In the genomic region with DNA sequence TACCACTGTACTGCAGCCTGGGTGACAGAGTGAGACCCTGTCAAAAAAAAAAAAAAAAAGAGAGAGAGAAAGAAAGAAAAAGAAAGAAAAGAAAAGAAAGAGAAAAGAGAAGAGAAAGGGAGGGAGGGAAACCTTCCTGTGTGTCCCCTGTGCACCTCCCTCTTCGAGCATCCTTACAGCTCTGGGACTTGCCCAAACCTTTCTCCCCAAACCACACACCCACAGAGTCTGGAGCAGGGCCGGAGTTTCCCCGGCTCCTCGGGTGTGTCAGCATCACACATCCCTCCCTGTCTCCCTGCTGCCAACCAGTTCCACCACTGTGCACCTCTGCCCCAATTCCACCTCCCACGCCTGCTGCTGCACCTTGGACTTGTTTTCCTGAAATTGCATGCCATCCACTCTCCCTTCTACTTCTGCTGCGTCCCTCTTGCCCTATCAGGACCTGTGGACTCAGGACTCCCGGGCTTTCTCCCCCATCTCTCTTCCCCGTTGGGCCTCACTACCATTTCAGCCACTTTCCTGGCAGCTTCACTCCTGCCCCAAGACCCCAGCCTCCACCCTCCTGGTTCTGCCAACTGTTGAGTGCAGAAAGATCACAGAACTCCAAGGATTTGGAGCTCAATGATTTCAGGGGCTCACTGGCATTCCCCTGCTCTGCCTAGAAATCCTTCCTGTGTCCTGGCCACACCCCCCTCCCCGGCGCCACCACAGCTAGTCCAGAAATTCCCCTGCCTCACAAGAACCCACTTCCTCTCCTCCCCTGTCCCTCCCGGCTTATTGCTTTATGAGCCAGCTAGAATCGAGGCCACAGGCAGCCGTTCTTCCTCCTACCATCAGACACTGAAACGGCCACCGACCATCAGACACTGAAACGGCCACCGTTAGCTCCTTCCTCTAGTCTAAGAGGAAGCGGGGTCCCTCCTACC, we compare ENCODE assay signal across 8 cellular contexts. TPM values are rescaled to one million over a fixed set of nuclear protein-coding genes. Genes with fewer than 3 reads are reported as not detected.
DNase-seq lines count a peak whose midpoint lies in the region; ATAC-seq and FAIRE-seq lines count a peak whose summit lies in the region.

No MANE protein-coding gene starts in this region.

- no peak overlapping the region for H3K4me3 ChIP-seq in small intestine (ENCODE audit: low read depth in 1 of 2, low read length in 2 of 2)

- CTCF ChIA-PET in activated CD4-positive, alpha-beta T cell treated with anti-CD3 and anti-CD28 coated beads, Interleukin-2, amount 10 ng/mL, durations not matched to agents 7 days and 5 days (lab: Charles Lee) = interaction anchor here (0.5 to 6.2 kb wide), 14 partner anchors 9 to 401 kb away, joined by 3 to 31 read pairs (median 4); no protein-coding TSS in a partner anchor

- H3K9me3 Mint-ChIP-seq in activated CD4-positive, alpha-beta T cell treated with anti-CD3 and anti-CD28 coated beads, Interleukin-2, amount 10 ng/mL, durations not matched to agents 7 days and 5 days = no peaks in the 10 kb centered on the region

- peaks cover 10 to 14% of the 10 kb centered on the region in 2 donors for H3K4me1 ChIP-seq in small intestine (ENCODE audit: control insufficient read depth in 2 of 2, insufficient read depth in 1 of 2, low read depth in 1 of 2, low read length in 1 of 2)

- H3K36me3 Mint-ChIP-seq in activated CD4-positive, alpha-beta T cell treated with anti-CD3 and anti-CD28 coated beads, Interleukin-2, amount 10 ng/mL, durations not matched to agents 7 days and 5 days (ENCODE audit: low read depth) = peaks cover 3% of the 10 kb centered on the region

- WGBS in small intestine, 3 donors = 7 to 21% (median 12%) methylated on average over 17 to 18 of the region's 18 CpGs

- no peaks in the 10 kb centered on the region for H3K9me3 ChIP-seq in small intestine (ENCODE audit: control insufficient read depth, low read depth)

- H3K27me3 ChIP-seq in small intestine (ENCODE audit: control insufficient read depth in 2 of 2, insufficient read depth in 2 of 2, low read length in 2 of 2) = no peaks in the 10 kb centered on the region

- H3K36me3 ChIP-seq in small intestine (ENCODE audit: control insufficient read depth in 2 of 2, insufficient read depth in 2 of 2, low read length in 2 of 2) = no peaks in the 10 kb centered on the region

- ATAC-seq in GM18502 (IDR thresholded peaks at IDR 0.05; ENCODE audit: poor library complexity, unreplicated experiment) (no peak), GM21717 (IDR thresholded peaks at IDR 0.05; ENCODE audit: unreplicated experiment) (no peak)

- no peak overlapping the region for H3K4me3 Mint-ChIP-seq in activated CD4-positive, alpha-beta T cell treated with anti-CD3 and anti-CD28 coated beads, Interleukin-2, amount 10 ng/mL, durations not matched to agents 7 days and 5 days

- POLR2A ChIA-PET in activated CD4-positive, alpha-beta T cell treated with anti-CD3 and anti-CD28 coated beads, Interleukin-2, amount 10 ng/mL, durations not matched to agents 7 days and 5 days (lab: Charles Lee) = interaction anchor here (0.6 to 1.1 kb wide), 3 partner anchors 13 to 94 kb away, joined by 3 to 5 read pairs (median 3); no protein-coding TSS in a partner anchor

- FAIRE-seq in small intestine (lab: Jason Lieb, UNC) = no peak

- peaks cover 20% of the 10 kb centered on the region for H3K4me1 Mint-ChIP-seq in activated CD4-positive, alpha-beta T cell treated with anti-CD3 and anti-CD28 coated beads, Interleukin-2, amount 10 ng/mL, durations not matched to agents 7 days and 5 days

- peak overlapping the region; percentile 65 for H3K27ac Mint-ChIP-seq in activated CD4-positive, alpha-beta T cell treated with anti-CD3 and anti-CD28 coated beads, Interleukin-2, amount 10 ng/mL, durations not matched to agents 7 days and 5 days

- peak overlapping the region; percentile 89 for H3K27ac ChIP-seq in small intestine (ENCODE audit: low read depth in 1 of 2, low read length in 1 of 2)

- no peaks in the 10 kb centered on the region for H3K27me3 Mint-ChIP-seq in activated CD4-positive, alpha-beta T cell treated with anti-CD3 and anti-CD28 coated beads, Interleukin-2, amount 10 ng/mL, durations not matched to agents 7 days and 5 days

- peak; percentile 85 for DNase-seq in CD1c-positive myeloid dendritic cell (ENCODE audit: extremely low spot score)
- peak; percentile 60 for DNase-seq in HPDE6-E6E7 (ENCODE audit: extremely low spot score)
- DNase-seq in activated CD4-positive, alpha-beta T cell treated with anti-CD3 and anti-CD28 coated beads, Interleukin-2, amount 10 ng/mL, durations not matched to agents 7 days and 5 days = peak; percentile 21
- peak; percentile 86 for DNase-seq in glomerular visceral epithelial cell (ENCODE audit: extremely low spot score)
- DNase-seq in small intestine = peak; percentile 96
- no peak for DNase-seq in SW 1271 (lab: John Stamatoyannopoulos, UW)

RNA-seq across cellular contexts. Expression of gene CDK3, which starts 3.7 kb away (rescaled TPM):
- 1 to 10 TPM; 6.9 to 7.1 TPM for total RNA-seq in activated CD4-positive, alpha-beta T cell treated with anti-CD3 and anti-CD28 coated beads, Interleukin-2, amount 10 ng/mL, durations not matched to agents 7 days and 5 days
- polyA plus RNA-seq in small intestine = 10 to 100 TPM in 2 of 3 donors, 1 to 10 TPM in 1; 7.9 to 82.3 (median 71.3) TPM

RNA-seq across cellular contexts. Expression of gene TEN1, which starts 17.9 kb away (rescaled TPM):
- 10 to 100 TPM; 12.5 to 17.1 TPM for total RNA-seq in activated CD4-positive, alpha-beta T cell treated with anti-CD3 and anti-CD28 coated beads, Interleukin-2, amount 10 ng/mL, durations not matched to agents 7 days and 5 days
- polyA plus RNA-seq in small intestine = 10 to 100 TPM; 28.6 to 96.6 (median 80.8) TPM

RNA-seq across cellular contexts. Expression of gene ACOX1, which starts 18.0 kb away (rescaled TPM):
- total RNA-seq in activated CD4-positive, alpha-beta T cell treated with anti-CD3 and anti-CD28 coated beads, Interleukin-2, amount 10 ng/mL, durations not matched to agents 7 days and 5 days = 10 to 100 TPM; 27.8 to 34.7 TPM
- 100 to 1,000 TPM in 1 of 3 donors, 10 to 100 TPM in 2; 20.6 to 111 (median 67.6) TPM for polyA plus RNA-seq in small intestine

RNA-seq across cellular contexts. Expression of gene EVPL, which starts 30.2 kb away (rescaled TPM):
- total RNA-seq in activated CD4-positive, alpha-beta T cell treated with anti-CD3 and anti-CD28 coated beads, Interleukin-2, amount 10 ng/mL, durations not matched to agents 7 days and 5 days = under 1 TPM; 0.02 to 0.05 TPM
- 10 to 100 TPM; 10.7 to 66.4 (median 38.6) TPM for polyA plus RNA-seq in small intestine

RNA-seq across cellular contexts. Expression of gene FBF1, which starts 56.1 kb away (rescaled TPM):
- total RNA-seq in activated CD4-positive, alpha-beta T cell treated with anti-CD3 and anti-CD28 coated beads, Interleukin-2, amount 10 ng/mL, durations not matched to agents 7 days and 5 days = 10 to 100 TPM; 21.7 to 23.5 TPM
- 1 to 10 TPM; 2.2 to 8.2 (median 2.7) TPM for polyA plus RNA-seq in small intestine

Comparison
In these comparisons a context has a peak if more than half of its experiments do, and no peak if none do; other contexts are left out.
1. DNase-seq: peak in CD1c-positive myeloid dendritic cell (single experiment), HPDE6-E6E7 (single experiment), activated CD4-positive, alpha-beta T cell treated with anti-CD3 and anti-CD28 coated beads, Interleukin-2, amount 10 ng/mL, durations not matched to agents 7 days and 5 days (single experiment), glomerular visceral epithelial cell (single experiment) and small intestine (single experiment); none in SW 1271 (0 of 2).